25 cellular contexts compared by ENCODE assay signal in genomic region chr6:113828984-113829701, GRCh38.
"Had no signal": no experiment of that assay in that cellular context is flagged by ENCODE, and none has a peak within 500 bp of the region (broad histone marks: within the 10 kb centered on the region; RNA-seq: fewer than 3 reads in every experiment).

No MANE protein-coding gene starts in this region.

- H3K4me3 ChIP-seq: ascending aorta, dorsolateral prefrontal cortex, esophagus squamous epithelium, gastroesophageal sphincter, heart left ventricle, ovary, right lobe of liver, testis had no signal

- H3K27ac ChIP-seq: ascending aorta, dorsolateral prefrontal cortex, esophagus squamous epithelium, gastroesophageal sphincter, heart left ventricle, ovary, right lobe of liver, testis, WERI-Rb-1 had no signal

- H3K27ac Mint-ChIP-seq: activated CD8-positive, alpha-beta T cell treated with anti-CD3 and anti-CD28 coated beads, Interleukin-2, amount 10 ng/mL, durations not matched to agents 7 days and 5 days; activated naive CD4-positive, alpha-beta T cell treated with anti-CD3 and anti-CD28 coated beads, Interleukin-2, amount 50 U/mL, for 24 hours; effector memory CD8-positive, alpha-beta T cell; memory B cell; naive thymus-derived CD4-positive, alpha-beta T cell; T-cell; T-helper 2 cell treated with Interferon-gamma antibody and Interleukin-4, amounts not matched to agents 5 μg/mL and 100 μg/mL, for 36 hours; type B pancreatic cell had no signal

- ATAC-seq: activated CD8-positive, alpha-beta T cell treated with anti-CD3 and anti-CD28 coated beads, Interleukin-2, amount 10 ng/mL, durations not matched to agents 7 days and 5 days; effector memory CD8-positive, alpha-beta T cell; gastroesophageal sphincter; heart left ventricle; left cardiac atrium; naive thymus-derived CD4-positive, alpha-beta T cell; right lobe of liver; T-cell had no signal

- H3K4me1 ChIP-seq: ascending aorta, right lobe of liver had no signal

- H3K4me3 Mint-ChIP-seq: activated CD8-positive, alpha-beta T cell treated with anti-CD3 and anti-CD28 coated beads, Interleukin-2, amount 10 ng/mL, durations not matched to agents 7 days and 5 days; activated naive CD4-positive, alpha-beta T cell treated with anti-CD3 and anti-CD28 coated beads, Interleukin-2, amount 50 U/mL, for 24 hours; central memory CD8-positive, alpha-beta T cell; effector memory CD8-positive, alpha-beta T cell; memory B cell; naive thymus-derived CD4-positive, alpha-beta T cell; T-cell; T-helper 2 cell treated with Interferon-gamma antibody and Interleukin-4, amounts not matched to agents 5 μg/mL and 100 μg/mL, for 36 hours; type B pancreatic cell had no signal

- H3K27me3 ChIP-seq: ascending aorta, dorsolateral prefrontal cortex, esophagus squamous epithelium, gastroesophageal sphincter, heart left ventricle, ovary, right lobe of liver, testis had no signal

- H3K9me3 ChIP-seq: ascending aorta, esophagus squamous epithelium, gastroesophageal sphincter, heart left ventricle, ovary, right lobe of liver, testis had no signal

- H3K4me1 Mint-ChIP-seq: activated naive CD4-positive, alpha-beta T cell treated with anti-CD3 and anti-CD28 coated beads, Interleukin-2, amount 50 U/mL, for 24 hours; central memory CD8-positive, alpha-beta T cell; naive thymus-derived CD4-positive, alpha-beta T cell; T-cell had no signal

- DNase-seq: activated CD4-positive, alpha-beta T cell treated with anti-CD3 and anti-CD28 coated beads for 1 hour; activated CD4-positive, alpha-beta T cell treated with anti-CD3 and anti-CD28 coated beads, Interleukin-2, amount 50 U/mL, for 1 hour; activated CD8-positive, alpha-beta T cell treated with anti-CD3 and anti-CD28 coated beads, Interleukin-2, amount 10 ng/mL, durations not matched to agents 7 days and 5 days; activated gamma-delta T cell treated with Interleukin-2 at 50 U/mL for 16 hours; dorsolateral prefrontal cortex; effector memory CD8-positive, alpha-beta T cell; esophagus squamous epithelium; heart left ventricle; islet precursor cell; left cardiac atrium; naive thymus-derived CD4-positive, alpha-beta T cell; ovary; right lobe of liver; stimulated activated CD4-positive, alpha-beta T cell treated with anti-CD3 and anti-CD28 coated beads, Interleukin-4, amount 100 ng/mL, for 1 hour; stimulated activated naive CD4-positive, alpha-beta T cell; T-cell; testis; WERI-Rb-1 had no signal

- H3K36me3 ChIP-seq: ascending aorta, esophagus squamous epithelium, gastroesophageal sphincter, heart left ventricle, ovary, right lobe of liver, WERI-Rb-1 had no signal

- H3K9me3 Mint-ChIP-seq: activated naive CD4-positive, alpha-beta T cell treated with anti-CD3 and anti-CD28 coated beads, Interleukin-2, amount 50 U/mL, for 24 hours; central memory CD8-positive, alpha-beta T cell; effector memory CD8-positive, alpha-beta T cell; memory B cell; T-helper 2 cell treated with Interferon-gamma antibody and Interleukin-4, amounts not matched to agents 5 μg/mL and 100 μg/mL, for 36 hours; type B pancreatic cell had no signal

- H3K36me3 Mint-ChIP-seq: activated naive CD4-positive, alpha-beta T cell treated with anti-CD3 and anti-CD28 coated beads, Interleukin-2, amount 50 U/mL, for 24 hours; memory B cell; naive thymus-derived CD4-positive, alpha-beta T cell; T-cell; type B pancreatic cell had no signal

- H3K27me3 Mint-ChIP-seq: memory B cell, type B pancreatic cell had no signal
